In the genomic region with DNA sequence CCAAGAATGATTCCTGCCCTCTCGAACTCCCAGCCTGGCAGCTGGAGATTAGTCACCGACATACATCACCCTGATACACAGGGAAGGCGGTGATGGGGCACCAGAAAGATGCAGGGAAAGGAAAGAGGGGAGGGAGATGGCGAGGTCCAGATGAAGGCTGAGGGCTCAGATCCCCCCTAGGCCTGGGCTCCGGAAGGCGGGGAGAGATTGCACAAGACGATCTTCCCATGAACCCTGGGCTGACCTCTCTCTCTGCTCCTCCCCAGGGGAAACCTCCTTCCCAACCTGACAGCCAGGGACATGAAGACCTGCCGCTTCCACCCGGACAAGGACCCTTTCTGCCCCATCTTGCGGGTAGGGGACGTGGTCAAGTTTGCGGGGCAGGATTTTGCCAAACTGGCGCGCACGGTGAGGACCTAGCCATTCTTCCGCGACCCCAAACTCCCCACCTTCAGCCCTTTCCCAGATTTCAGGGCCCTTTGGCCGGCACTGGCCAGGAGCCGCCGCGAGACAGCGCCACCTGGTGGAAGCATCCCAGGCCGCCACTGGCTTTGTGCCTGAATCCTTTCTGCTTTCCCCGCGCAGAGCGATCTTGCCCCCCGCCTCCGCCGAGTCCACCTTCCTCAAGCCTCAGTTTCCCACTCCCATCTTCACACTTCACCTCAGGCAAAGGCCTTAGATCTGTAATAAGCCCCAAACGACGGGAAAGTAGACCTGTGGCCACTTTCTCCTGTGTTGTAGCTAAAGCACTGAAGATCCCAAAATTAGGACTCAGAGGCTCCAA, we compare ENCODE assay signal across 1 cellular context.
TF ChIP-seq lines count a peak whose summit lies in the region.

No MANE protein-coding gene starts in this region.

TF ChIP-seq in endothelial cell of umbilical vein, 7 proteins besides CTCF, POLR2A, EP300 and RAD21:
- TF ChIP-seq POLR2AphosphoS5 (IDR thresholded peaks at IDR 0.05; ENCODE audit: insufficient read depth, low read depth, low read length) (no peak), JUN (IDR thresholded peaks at IDR 0.05; ENCODE audit: borderline replicate concordance, insufficient read depth, insufficient read length, low read depth) (no peak), GATA2 (IDR thresholded peaks at IDR 0.05; ENCODE audit: insufficient read depth, insufficient read length, low read depth, low read length) (no peak), MYC (IDR thresholded peaks at IDR 0.05; ENCODE audit: low read depth, low read length) (no peak), FOS (IDR thresholded peaks at IDR 0.05; ENCODE audit: borderline replicate concordance, insufficient read depth, low read length) (no peak), EZH2 (IDR thresholded peaks at IDR 0.05; ENCODE audit: borderline replicate concordance, low read depth, low read length, severe bottlenecking) (no peak)
- TF ChIP-seq, protein P1, sequence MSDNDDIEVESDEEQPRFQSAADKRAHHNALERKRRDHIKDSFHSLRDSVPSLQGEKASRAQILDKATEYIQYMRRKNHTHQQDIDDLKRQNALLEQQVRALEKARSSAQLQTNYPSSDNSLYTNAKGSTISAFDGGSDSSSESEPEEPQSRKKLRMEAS (IDR thresholded peaks at IDR 0.05; ENCODE audit: insufficient read depth, insufficient read length), result no peak
